Comparison of ENCODE assay signal across 37 cellular contexts in genomic region chr15:94432279-94432678, GRCh38.
"Had no signal": no experiment of that assay in that cellular context is flagged by ENCODE, and none has a peak within 500 bp of the region (broad histone marks: within the 10 kb centered on the region; RNA-seq: fewer than 3 reads in every experiment).

No MANE protein-coding gene starts in this region.

- H3K36me3 ChIP-seq: ascending aorta, cardiac muscle cell had no signal

- H3K27ac Mint-ChIP-seq: activated B cell treated with CpG ODN at 0.5 μM for 24 hours; activated CD4-positive, alpha-beta memory T cell treated with anti-CD3 and anti-CD28 coated beads for 36 hours; activated CD4-positive, alpha-beta T cell treated with anti-CD3 and anti-CD28 coated beads, Interleukin-2, amount 10 ng/mL, durations not matched to agents 24 days and 14 days; activated CD8-positive, alpha-beta T cell treated with anti-CD3 and anti-CD28 coated beads for 36 hours; activated naive CD4-positive, alpha-beta T cell treated with anti-CD3 and anti-CD28 coated beads, Interleukin-2, amount 10 ng/mL, durations not matched to agents 7 days and 5 days; activated naive CD4-positive, alpha-beta T cell treated with anti-CD3 and anti-CD28 coated beads, Interleukin-2, amount 50 U/mL, for 24 hours; activated naive CD8-positive, alpha-beta T cell; activated naive CD8-positive, alpha-beta T cell treated with anti-CD3 and anti-CD28 coated beads, Interleukin-2, amount 10 ng/mL, durations not matched to agents 7 days and 5 days; activated naive CD8-positive, alpha-beta T cell treated with anti-CD3 and anti-CD28 coated beads, Interleukin-2, amount 50 U/mL, for 24 hours; activated T-helper 2 cell treated with anti-CD3 and anti-CD28 coated beads, Interferon-gamma antibody, Interleukin-2, Interleukin-4, amounts not matched to agents 10 μg/mL and 5 μg/mL and 100 μg/mL, durations not matched to agents 14 hours and 24 hours and 36 hours; brain; T-helper 1 cell treated with Interleukin-12 subunit alpha and Interleukin-12 subunit beta and Interleukin-4 antibody, amounts not matched to agents 30 μg/mL and 1 μg/mL, for 36 hours; T-helper 2 cell treated with Interferon-gamma antibody and Interleukin-4, amounts not matched to agents 5 μg/mL and 100 μg/mL, for 36 hours had no signal

- H3K27me3 ChIP-seq: ascending aorta, cardiac muscle cell had no signal

- FAIRE-seq: bronchial epithelial cell, TTC549 had no signal

- H3K4me1 Mint-ChIP-seq: activated B cell treated with CpG ODN at 0.5 μM for 24 hours; activated naive CD4-positive, alpha-beta T cell treated with anti-CD3 and anti-CD28 coated beads, Interleukin-2, amount 10 ng/mL, durations not matched to agents 7 days and 5 days; brain had no signal

- H3K9me3 Mint-ChIP-seq: activated CD4-positive, alpha-beta T cell treated with anti-CD3 and anti-CD28 coated beads, Interleukin-2, amount 10 ng/mL, durations not matched to agents 24 days and 14 days; brain had no signal

- DNase-seq: activated B cell treated with CpG ODN at 0.5 μM for 24 hours; activated CD4-positive, alpha-beta memory T cell treated with anti-CD3 and anti-CD28 coated beads for 36 hours; activated CD4-positive, alpha-beta T cell treated with anti-CD3 and anti-CD28 coated beads for 4 hours; activated CD4-positive, alpha-beta T cell treated with anti-CD3 and anti-CD28 coated beads, Interleukin-2, amount 10 ng/mL, durations not matched to agents 24 days and 14 days; activated CD4-positive, alpha-beta T cell treated with anti-CD3 and anti-CD28 coated beads, Interleukin-2, amount 50 U/mL, for 1 hour; activated CD4-positive, alpha-beta T cell treated with anti-CD3 and anti-CD28 coated beads, Interleukin-2, amount 50 U/mL, for 4 hours; activated CD4-positive, CD25-positive, alpha-beta regulatory T cell treated with anti-CD3 and anti-CD28 coated beads, Interleukin-2, amount 50 U/mL, for 72 hours; activated CD8-positive, alpha-beta memory T cell treated with anti-CD3 and anti-CD28 coated beads, Interleukin-2, amount 50 U/mL, for 4 hours; activated CD8-positive, alpha-beta T cell treated with anti-CD3 and anti-CD28 coated beads for 36 hours; activated effector memory CD4-positive, alpha-beta T cell treated with Interleukin-2 at 50 U/mL for 16 hours; activated gamma-delta T cell; activated naive CD4-positive, alpha-beta T cell treated with anti-CD3 and anti-CD28 coated beads, Interleukin-2, amount 10 ng/mL, durations not matched to agents 7 days and 5 days; activated naive CD4-positive, alpha-beta T cell treated with Interleukin-2 at 50 U/mL for 16 hours; activated naive CD8-positive, alpha-beta T cell treated with anti-CD3 and anti-CD28 coated beads, Interleukin-2, amount 10 ng/mL, durations not matched to agents 7 days and 5 days; activated naive CD8-positive, alpha-beta T cell treated with anti-CD3 and anti-CD28 coated beads, Interleukin-2, amount 50 U/mL, for 24 hours; activated T-cell treated with anti-CD3 and anti-CD28 coated beads for 4 hours; activated T-cell treated with anti-CD3 and anti-CD28 coated beads, Interleukin-2, amount 50 U/mL, for 1 hour; activated T-cell treated with anti-CD3 and anti-CD28 coated beads, Interleukin-2, amount 50 U/mL, for 4 hours; amygdala; anterior cingulate cortex; caudate nucleus; cerebellar nuclear complex; T-helper 1 cell; T-helper 2 cell; T-helper 9 cell had no signal

- H3K27ac ChIP-seq: ascending aorta, cardiac muscle cell, VCaP had no signal

- H3K4me1 ChIP-seq: ascending aorta had no signal

- H3K4me3 ChIP-seq: ascending aorta, cardiac muscle cell had no signal

- H3K4me3 Mint-ChIP-seq: activated B cell treated with CpG ODN at 0.5 μM for 24 hours; activated CD4-positive, alpha-beta memory T cell treated with anti-CD3 and anti-CD28 coated beads for 36 hours; activated CD4-positive, alpha-beta T cell treated with anti-CD3 and anti-CD28 coated beads, Interleukin-2, amount 10 ng/mL, durations not matched to agents 24 days and 14 days; activated CD8-positive, alpha-beta T cell treated with anti-CD3 and anti-CD28 coated beads for 36 hours; activated naive CD4-positive, alpha-beta T cell treated with anti-CD3 and anti-CD28 coated beads, Interleukin-2, amount 10 ng/mL, durations not matched to agents 7 days and 5 days; activated naive CD4-positive, alpha-beta T cell treated with anti-CD3 and anti-CD28 coated beads, Interleukin-2, amount 50 U/mL, for 24 hours; activated naive CD8-positive, alpha-beta T cell; activated naive CD8-positive, alpha-beta T cell treated with anti-CD3 and anti-CD28 coated beads, Interleukin-2, amount 10 ng/mL, durations not matched to agents 7 days and 5 days; activated naive CD8-positive, alpha-beta T cell treated with anti-CD3 and anti-CD28 coated beads, Interleukin-2, amount 50 U/mL, for 24 hours; activated T-cell treated with anti-CD3 and anti-CD28 coated beads, Interleukin-2, amount 50 U/mL, for 4 hours; brain; central memory CD8-positive, alpha-beta T cell; T-helper 1 cell treated with Interleukin-12 subunit alpha and Interleukin-12 subunit beta and Interleukin-4 antibody, amounts not matched to agents 30 μg/mL and 1 μg/mL, for 36 hours; T-helper 2 cell treated with Interferon-gamma antibody and Interleukin-4, amounts not matched to agents 5 μg/mL and 100 μg/mL, for 36 hours had no signal

- H3K36me3 Mint-ChIP-seq: activated naive CD4-positive, alpha-beta T cell treated with anti-CD3 and anti-CD28 coated beads, Interleukin-2, amount 10 ng/mL, durations not matched to agents 7 days and 5 days; brain had no signal

- ATAC-seq: activated CD8-positive, alpha-beta T cell treated with anti-CD3 and anti-CD28 coated beads for 36 hours; activated naive CD8-positive, alpha-beta T cell treated with anti-CD3 and anti-CD28 coated beads, Interleukin-2, amount 50 U/mL, for 24 hours; activated T-cell treated with anti-CD3 and anti-CD28 coated beads, Interleukin-2, amount 50 U/mL, for 4 hours had no signal

- H3K27me3 Mint-ChIP-seq: activated B cell treated with CpG ODN at 0.5 μM for 24 hours; activated CD4-positive, alpha-beta memory T cell treated with anti-CD3 and anti-CD28 coated beads for 36 hours; activated CD4-positive, alpha-beta T cell treated with anti-CD3 and anti-CD28 coated beads, Interleukin-2, amount 10 ng/mL, durations not matched to agents 24 days and 14 days; activated CD8-positive, alpha-beta T cell treated with anti-CD3 and anti-CD28 coated beads for 36 hours; activated naive CD4-positive, alpha-beta T cell treated with anti-CD3 and anti-CD28 coated beads, Interleukin-2, amount 10 ng/mL, durations not matched to agents 7 days and 5 days; activated naive CD4-positive, alpha-beta T cell treated with anti-CD3 and anti-CD28 coated beads, Interleukin-2, amount 50 U/mL, for 24 hours; activated naive CD8-positive, alpha-beta T cell; activated naive CD8-positive, alpha-beta T cell treated with anti-CD3 and anti-CD28 coated beads, Interleukin-2, amount 10 ng/mL, durations not matched to agents 7 days and 5 days; activated naive CD8-positive, alpha-beta T cell treated with anti-CD3 and anti-CD28 coated beads, Interleukin-2, amount 50 U/mL, for 24 hours; central memory CD8-positive, alpha-beta T cell had no signal
